Comparison of ENCODE assay signal across 8 cellular contexts in the genomic region with DNA sequence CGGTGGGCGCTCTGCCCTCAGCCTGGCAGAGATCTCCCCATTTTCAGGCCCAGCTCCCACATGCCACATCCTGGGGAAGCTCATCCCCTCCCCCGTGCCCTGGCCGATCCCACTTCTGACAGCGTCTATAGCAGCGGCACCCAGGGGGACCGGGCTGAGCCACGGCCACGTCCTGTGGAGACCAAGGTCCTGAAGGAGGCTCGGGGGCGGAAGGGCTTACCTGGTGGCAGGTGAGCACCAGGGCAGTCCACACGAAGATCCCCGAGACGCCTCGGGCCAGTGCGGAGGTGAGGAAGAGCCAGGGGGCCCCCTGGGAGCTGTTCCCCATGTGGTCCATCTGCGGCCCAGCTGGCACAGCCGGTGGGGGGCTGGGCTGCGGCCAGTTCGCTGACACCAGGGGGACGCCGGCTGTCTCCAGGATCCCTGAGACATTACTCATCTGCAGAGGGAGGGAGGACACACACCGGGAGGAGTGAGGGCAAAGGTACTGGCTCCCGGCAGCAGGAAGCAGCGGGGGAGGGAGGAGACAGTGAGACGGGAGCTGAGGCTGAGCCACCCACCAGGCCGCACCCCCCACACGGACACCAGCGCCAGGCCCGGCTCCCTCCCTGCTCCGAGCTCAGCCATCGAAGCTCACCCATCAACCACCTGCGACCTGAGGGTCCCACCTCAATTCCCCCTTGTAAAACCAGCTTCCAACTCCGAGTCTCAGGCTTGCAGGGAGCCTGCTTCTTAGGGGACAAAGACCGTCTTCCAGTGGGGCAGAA. TPM values are rescaled to one million over a fixed set of nuclear protein-coding genes. Genes with fewer than 3 reads are reported as not detected.
DNase-seq lines count a peak whose midpoint lies in the region; ATAC-seq, FAIRE-seq and TF ChIP-seq lines count a peak whose summit lies in the region.

No MANE protein-coding gene starts in this region.

- H3K9ac ChIP-seq in mucosa of stomach (ENCODE audit: low read length), result peak overlapping the region; percentile 73

- CTCF ChIA-PET in Caco-2 (lab: Charles Lee), result interaction anchor here (0.6 to 2.1 kb wide), 5 partner anchors 15 to 94 kb away, joined by 3 to 28 read pairs (median 3); no protein-coding TSS in a partner anchor
- CTCF ChIA-PET in CD4-positive, alpha-beta T cell (lab: Charles Lee), result interaction anchor here (0.6 to 1.7 kb wide), 4 partner anchors 11 to 794 kb away, joined by 4 to 12 read pairs (median 5); no protein-coding TSS in a partner anchor

- intact Hi-C loops in Caco-2 (cut with micrococcal nuclease; ENCODE audit: unreplicated experiment), result loop anchor here (1.0 kb wide), 1 partner anchor 18 kb away; no protein-coding TSS in a partner anchor
- intact Hi-C loops in CD4-positive, alpha-beta T cell (cut with DNase I, micrococcal nuclease), result no loop called here

- no peak for FAIRE-seq in bronchial epithelial cell (lab: Jason Lieb, UNC)

- peak overlapping the region; percentile 45 for H3K4me3 ChIP-seq in Caco-2 (ENCODE audit: low read depth, low read length)
- H3K4me3 ChIP-seq in bronchial epithelial cell (ENCODE audit: low read depth, low read length), result peak overlapping the region; percentile 7
- peak overlapping the region; percentile 46 for H3K4me3 ChIP-seq in mucosa of stomach (ENCODE audit: low read length)

- no peak for TF ChIP-seq CTCF in Caco-2 (IDR thresholded peaks at IDR 0.05; ENCODE audit: insufficient read depth in 1 of 2, low read depth in 1 of 2, low read length in 1 of 2, severe bottlenecking in 1 of 2, unreplicated experiment in 1 of 2)
- TF ChIP-seq CTCF in bronchial epithelial cell (IDR thresholded peaks at IDR 0.05; ENCODE audit: insufficient read depth, low read length, severe bottlenecking), result no peak
- TF ChIP-seq CTCF in CD4-positive, alpha-beta T cell (IDR thresholded peaks at IDR 0.05), result no peak

- H3K9me3 ChIP-seq in Caco-2 (no peaks in the 10 kb centered on the region), mucosa of stomach (ENCODE audit: control insufficient read depth, low read length) (no peaks in the 10 kb centered on the region)
- H3K9me3 ChIP-seq in CD4-positive, alpha-beta T cell (ENCODE audit: control insufficient read depth, low read length), result no peaks in the 10 kb centered on the region

- POLR2A ChIA-PET in Caco-2 (lab: Charles Lee), result interaction anchor here (0.6 to 2.3 kb wide), 5 partner anchors 18 to 1034 kb away, joined by 3 to 31 read pairs (median 4); no protein-coding TSS in a partner anchor
- POLR2A ChIA-PET in CD4-positive, alpha-beta T cell (lab: Charles Lee), result interaction anchor here (0.9 kb wide), 1 partner anchor 49 kb away, joined by 3 read pairs; no protein-coding TSS in a partner anchor

- H3K27ac ChIP-seq in CD4-positive, alpha-beta T cell (ENCODE audit: low read depth, low read length), result no peak overlapping the region

- H3K4me1 Mint-ChIP-seq in Caco-2 (ENCODE audit: low read depth, unreplicated experiment), result peaks cover 24% of the 10 kb centered on the region
- no peaks in the 10 kb centered on the region for H3K4me1 Mint-ChIP-seq in CD4-positive, alpha-beta T cell (ENCODE audit: low read depth)

- H3K27me3 Mint-ChIP-seq in Caco-2 (ENCODE audit: insufficient read depth, unreplicated experiment), result no peaks in the 10 kb centered on the region
- H3K27me3 Mint-ChIP-seq in CD4-positive, alpha-beta T cell, result no peaks in the 10 kb centered on the region

- peak overlapping the region; percentile 97 for H3K27ac Mint-ChIP-seq in Caco-2 (ENCODE audit: unreplicated experiment)
- H3K27ac Mint-ChIP-seq in CD4-positive, alpha-beta T cell, result no peak overlapping the region

- DNase-seq in Caco-2 (peak; percentile 91 to 96), NCI-H1092 (lab: John Stamatoyannopoulos, UW) (peak; percentile 28), bronchial epithelial cell (ENCODE audit: low read depth) (peak; percentile 86), germinal center (ENCODE audit: low spot score) (no peak), RKO (ENCODE audit: low spot score) (no peak)
- DNase-seq in CD4-positive, alpha-beta T cell, result no peak

- H3K36me3 ChIP-seq in Caco-2 (ENCODE audit: control insufficient read depth, insufficient read depth, low read length) (no peaks in the 10 kb centered on the region), bronchial epithelial cell (ENCODE audit: control insufficient read depth, insufficient read depth, low read length) (peaks cover 3% of the 10 kb centered on the region), mucosa of stomach (ENCODE audit: control insufficient read depth, insufficient read depth, low read length) (no peaks in the 10 kb centered on the region)

- H3K27me3 ChIP-seq in Caco-2 (replicated peaks; ENCODE audit: control insufficient read depth, insufficient read depth, low read length), result no peaks in the 10 kb centered on the region
- H3K27me3 ChIP-seq in bronchial epithelial cell (ENCODE audit: control insufficient read depth, insufficient read depth, low read length), result no peaks in the 10 kb centered on the region
- H3K27me3 ChIP-seq in mucosa of stomach (ENCODE audit: control insufficient read depth, insufficient read depth, low read length), result no peaks in the 10 kb centered on the region
- H3K27me3 ChIP-seq in CD4-positive, alpha-beta T cell (ENCODE audit: control insufficient read depth, insufficient read depth, low read length), result no peaks in the 10 kb centered on the region

- peaks cover 18% of the 10 kb centered on the region for H3K36me3 Mint-ChIP-seq in Caco-2 (ENCODE audit: insufficient read depth, unreplicated experiment)
- no peaks in the 10 kb centered on the region for H3K36me3 Mint-ChIP-seq in CD4-positive, alpha-beta T cell (ENCODE audit: low read depth)

- H3K4me3 Mint-ChIP-seq in Caco-2 (ENCODE audit: unreplicated experiment), result peak overlapping the region; percentile 89
- no peak overlapping the region for H3K4me3 Mint-ChIP-seq in CD4-positive, alpha-beta T cell

- ATAC-seq in HG03342 (IDR thresholded peaks at IDR 0.05; ENCODE audit: unreplicated experiment), result no peak
- no peak for ATAC-seq in CD4-positive, alpha-beta T cell (ENCODE audit: poor library complexity)

- BruUV-seq in Caco-2 (replicated peaks; lab: Mats Ljungman, UMichigan), result no TSS peak

- H3K4me1 ChIP-seq in Caco-2, result peaks cover 31% of the 10 kb centered on the region
- peaks cover 44% of the 10 kb centered on the region for H3K4me1 ChIP-seq in mucosa of stomach (ENCODE audit: control insufficient read depth, insufficient read depth, low read length)

- H3K9me3 Mint-ChIP-seq in Caco-2 (ENCODE audit: unreplicated experiment), result no peaks in the 10 kb centered on the region
- no peaks in the 10 kb centered on the region for H3K9me3 Mint-ChIP-seq in CD4-positive, alpha-beta T cell

RNA-seq across cellular contexts. Expression of a gene that starts 0.8 kb away (rescaled TPM):
- total RNA-seq in Caco-2 (2022), result 16.5 and 22.0 TPM in 2 replicates
- 9.0 and 43.8 TPM in 2 replicates for total RNA-seq in bronchial epithelial cell
- total RNA-seq in CD4-positive, alpha-beta T cell, result under 1 TPM in 1 of 2 experiments, not detected in 1; 0.06 TPM

RNA-seq across cellular contexts. Expression of a gene that starts 14.6 kb away (rescaled TPM):
- total RNA-seq in Caco-2 (2022), result 35.1 and 38.1 TPM in 2 replicates
- total RNA-seq in bronchial epithelial cell, result 50.8 and 55.2 TPM in 2 replicates
- 10 to 100 TPM; 13.3 to 13.8 TPM for total RNA-seq in CD4-positive, alpha-beta T cell

RNA-seq across cellular contexts. Expression of a gene that starts 24.7 kb away (rescaled TPM):
- total RNA-seq in Caco-2 (2022) (30.0 and 33.3 TPM in 2 replicates), bronchial epithelial cell (21.8 and 28.7 TPM in 2 replicates)
- total RNA-seq in CD4-positive, alpha-beta T cell, result 10 to 100 TPM; 60.1 to 65.0 TPM

RNA-seq across cellular contexts. Expression of a gene that starts 51.0 kb away (rescaled TPM):
- total RNA-seq in Caco-2 (2022) (122 and 124 TPM in 2 replicates), bronchial epithelial cell (18.7 and 21.6 TPM in 2 replicates)
- total RNA-seq in CD4-positive, alpha-beta T cell, result 10 to 100 TPM; 91.0 to 91.5 TPM

Comparison
In these comparisons a context has a peak if more than half of its experiments do, and no peak if none do; other contexts are left out.
1. DNase-seq: peak in Caco-2 (2 of 2), NCI-H1092 (single experiment) and bronchial epithelial cell (single experiment); none in germinal center (single experiment), RKO (single experiment) and CD4-positive, alpha-beta T cell (0 of 10).
2. Peak in every context shown above with its lines, with median percentiles within 50 percentile points of each other: H3K4me3 ChIP-seq.